In the genomic region with DNA sequence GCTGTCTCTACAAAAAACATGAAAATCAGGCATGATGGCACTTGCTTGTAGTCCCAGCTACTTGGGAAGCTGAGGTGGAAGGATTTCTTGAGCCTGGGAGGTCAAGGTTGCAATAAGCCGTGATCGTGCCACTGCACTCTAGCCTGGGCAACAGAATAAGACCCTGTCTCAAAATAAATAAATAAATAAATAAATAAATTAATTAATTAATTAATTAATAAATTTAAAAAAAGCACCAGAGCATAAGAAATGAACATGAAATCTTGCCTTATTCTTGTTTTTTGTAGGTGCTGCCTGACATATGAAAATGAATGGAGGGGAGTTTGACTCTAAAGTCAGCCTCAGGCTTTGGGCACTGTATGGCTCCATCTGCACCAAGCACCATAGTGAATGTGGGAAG, we compare ENCODE assay signal across 8 cellular contexts.
"Had no signal": no experiment of that assay in that cellular context is flagged by ENCODE, and none has a peak within 500 bp of the region (broad histone marks: within the 10 kb centered on the region; RNA-seq: fewer than 3 reads in every experiment).

No MANE protein-coding gene starts in this region.

- ATAC-seq: GM12878 had no signal

- FAIRE-seq: G401.6, GM12878, GM12891, GM12892, GM18507, GM19239 had no signal

- DNase-seq: GDM1, GF-D8 had no signal

- H3K4me3 ChIP-seq: GM12878 had no signal
